39 cellular contexts compared by ENCODE assay signal in genomic region chr10:28698075-28698474, GRCh38. TPM values are rescaled to one million over a fixed set of nuclear protein-coding genes. Genes with fewer than 3 reads are reported as not detected.
"Had no signal": no experiment of that assay in that cellular context is flagged by ENCODE, and none has a peak within 500 bp of the region (broad histone marks: within the 10 kb centered on the region; RNA-seq: fewer than 3 reads in every experiment).

No MANE protein-coding gene starts in this region.

- H3K4me1 Mint-ChIP-seq: activated naive CD4-positive, alpha-beta T cell treated with anti-CD3 and anti-CD28 coated beads, Interleukin-2, amount 10 ng/mL, durations not matched to agents 7 days and 5 days; activated naive CD4-positive, alpha-beta T cell treated with anti-CD3 and anti-CD28 coated beads, Interleukin-2, amount 50 U/mL, for 24 hours; activated naive CD8-positive, alpha-beta T cell treated with anti-CD3 and anti-CD28 coated beads for 36 hours; activated naive CD8-positive, alpha-beta T cell treated with anti-CD3 and anti-CD28 coated beads, Interleukin-2, amount 10 ng/mL, durations not matched to agents 7 days and 5 days; activated T-helper 17 cell treated with anti-CD3 and anti-CD28 coated beads, Interleukin-2, amount 50 U/mL, for 72 hours; brain; central memory CD8-positive, alpha-beta T cell had no signal

- H3K36me3 ChIP-seq: adrenal gland, ascending aorta, brain microvascular endothelial cell, breast epithelium, cardiac muscle cell had no signal

- H3K4me3 ChIP-seq: adrenal gland, ascending aorta, body of pancreas, breast epithelium, cardiac muscle cell had no signal

- H3K27ac Mint-ChIP-seq: activated naive CD4-positive, alpha-beta T cell treated with anti-CD3 and anti-CD28 coated beads for 36 hours; activated naive CD4-positive, alpha-beta T cell treated with anti-CD3 and anti-CD28 coated beads, Interleukin-2, amount 10 ng/mL, durations not matched to agents 7 days and 5 days; activated naive CD4-positive, alpha-beta T cell treated with anti-CD3 and anti-CD28 coated beads, Interleukin-2, amount 50 U/mL, for 24 hours; activated naive CD4-positive, alpha-beta T cell treated with anti-CD3 and anti-CD28 coated beads, Interleukin-2, amount 50 U/mL, for 72 hours; activated naive CD8-positive, alpha-beta T cell; activated naive CD8-positive, alpha-beta T cell treated with anti-CD3 and anti-CD28 coated beads for 36 hours; activated naive CD8-positive, alpha-beta T cell treated with anti-CD3 and anti-CD28 coated beads, Interleukin-2, amount 10 ng/mL, durations not matched to agents 7 days and 5 days; activated naive CD8-positive, alpha-beta T cell treated with anti-CD3 and anti-CD28 coated beads, Interleukin-2, amount 50 U/mL, for 24 hours; activated T-cell treated with anti-CD3 and anti-CD28 coated beads, Interleukin-2, amount 50 U/mL, for 24 hours; activated T-cell treated with anti-CD3 and anti-CD28 coated beads, Interleukin-2, amount 50 U/mL, for 72 hours; activated T-helper 1 cell treated with anti-CD3 and anti-CD28 coated beads, Interleukin-12 subunit alpha, Interleukin-12 subunit beta, Interleukin-2, Interleukin-4 antibody, amounts not matched to agents 30 ng/mL and 10 ng/mL and 1 ng/mL, durations not matched to agents 14 hours and 24 hours and 36 hours; activated T-helper 17 cell treated with anti-CD3 and anti-CD28 coated beads, Interleukin-2, amount 50 U/mL, for 72 hours; activated T-helper 2 cell treated with anti-CD3 and anti-CD28 coated beads, Interferon-gamma antibody, Interleukin-2, Interleukin-4, amounts not matched to agents 10 μg/mL and 5 μg/mL and 100 μg/mL, durations not matched to agents 14 hours and 24 hours and 36 hours had no signal

- H3K9me3 ChIP-seq: adrenal gland, ascending aorta, body of pancreas, breast epithelium had no signal

- FAIRE-seq: astrocyte, bronchial epithelial cell had no signal

- H3K4me1 ChIP-seq: adrenal gland, ascending aorta, body of pancreas, breast epithelium had no signal

- DNase-seq: activated effector memory CD4-positive, alpha-beta T cell treated with anti-CD3 and anti-CD28 coated beads, Interleukin-2, amount 50 U/mL, for 16 hours; activated effector memory CD4-positive, alpha-beta T cell treated with Interleukin-2 at 50 U/mL for 16 hours; activated gamma-delta T cell; activated gamma-delta T cell treated with Interleukin-2 at 50 U/mL for 16 hours; activated naive CD4-positive, alpha-beta T cell; activated naive CD4-positive, alpha-beta T cell treated with anti-CD3 and anti-CD28 coated beads for 36 hours; activated naive CD4-positive, alpha-beta T cell treated with anti-CD3 and anti-CD28 coated beads, Interleukin-2, amount 10 ng/mL, durations not matched to agents 7 days and 5 days; activated naive CD4-positive, alpha-beta T cell treated with anti-CD3 and anti-CD28 coated beads, Interleukin-2, amount 50 U/mL, for 16 hours; activated naive CD4-positive, alpha-beta T cell treated with Interleukin-2 at 50 U/mL for 16 hours; activated naive CD8-positive, alpha-beta T cell treated with anti-CD3 and anti-CD28 coated beads for 36 hours; activated naive CD8-positive, alpha-beta T cell treated with anti-CD3 and anti-CD28 coated beads, Interleukin-2, amount 10 ng/mL, durations not matched to agents 7 days and 5 days; activated naive CD8-positive, alpha-beta T cell treated with anti-CD3 and anti-CD28 coated beads, Interleukin-2, amount 50 U/mL, for 24 hours; activated T-cell treated with anti-CD3 and anti-CD28 coated beads, Interleukin-2, amount 50 U/mL, for 1 hour; activated T-cell treated with anti-CD3 and anti-CD28 coated beads, Interleukin-2, amount 50 U/mL, for 24 hours; activated T-cell treated with anti-CD3 and anti-CD28 coated beads, Interleukin-2, amount 50 U/mL, for 4 hours; activated T-cell treated with anti-CD3 and anti-CD28 coated beads, Interleukin-2, amount 50 U/mL, for 48 hours; activated T-cell treated with anti-CD3 and anti-CD28 coated beads, Interleukin-2, amount 50 U/mL, for 72 hours; amniotic stem cell; anterior cingulate cortex; aorta; body of pancreas; brain microvascular endothelial cell; caudate nucleus; central memory CD4-positive, alpha-beta T cell; cerebellar nuclear complex had no signal

- H3K27me3 ChIP-seq: adrenal gland, ascending aorta, body of pancreas, brain microvascular endothelial cell, breast epithelium, cardiac muscle cell had no signal

- H3K4me3 Mint-ChIP-seq: activated naive CD4-positive, alpha-beta T cell treated with anti-CD3 and anti-CD28 coated beads for 36 hours; activated naive CD4-positive, alpha-beta T cell treated with anti-CD3 and anti-CD28 coated beads, Interleukin-2, amount 10 ng/mL, durations not matched to agents 7 days and 5 days; activated naive CD4-positive, alpha-beta T cell treated with anti-CD3 and anti-CD28 coated beads, Interleukin-2, amount 50 U/mL, for 24 hours; activated naive CD8-positive, alpha-beta T cell; activated naive CD8-positive, alpha-beta T cell treated with anti-CD3 and anti-CD28 coated beads for 36 hours; activated naive CD8-positive, alpha-beta T cell treated with anti-CD3 and anti-CD28 coated beads, Interleukin-2, amount 10 ng/mL, durations not matched to agents 7 days and 5 days; activated naive CD8-positive, alpha-beta T cell treated with anti-CD3 and anti-CD28 coated beads, Interleukin-2, amount 50 U/mL, for 24 hours; activated T-cell treated with anti-CD3 and anti-CD28 coated beads, Interleukin-2, amount 50 U/mL, for 24 hours; activated T-cell treated with anti-CD3 and anti-CD28 coated beads, Interleukin-2, amount 50 U/mL, for 4 hours; activated T-cell treated with anti-CD3 and anti-CD28 coated beads, Interleukin-2, amount 50 U/mL, for 72 hours; activated T-helper 1 cell treated with anti-CD3 and anti-CD28 coated beads, Interleukin-12 subunit alpha, Interleukin-12 subunit beta, Interleukin-2, Interleukin-4 antibody, amounts not matched to agents 30 ng/mL and 10 ng/mL and 1 ng/mL, durations not matched to agents 14 hours and 24 hours and 36 hours; activated T-helper 17 cell treated with anti-CD3 and anti-CD28 coated beads, Interleukin-2, amount 50 U/mL, for 72 hours; brain; central memory CD8-positive, alpha-beta T cell had no signal

- H3K36me3 Mint-ChIP-seq: activated naive CD4-positive, alpha-beta T cell treated with anti-CD3 and anti-CD28 coated beads, Interleukin-2, amount 10 ng/mL, durations not matched to agents 7 days and 5 days; activated naive CD4-positive, alpha-beta T cell treated with anti-CD3 and anti-CD28 coated beads, Interleukin-2, amount 50 U/mL, for 24 hours; activated naive CD4-positive, alpha-beta T cell treated with anti-CD3 and anti-CD28 coated beads, Interleukin-2, amount 50 U/mL, for 72 hours; activated naive CD8-positive, alpha-beta T cell; activated naive CD8-positive, alpha-beta T cell treated with anti-CD3 and anti-CD28 coated beads for 36 hours; activated naive CD8-positive, alpha-beta T cell treated with anti-CD3 and anti-CD28 coated beads, Interleukin-2, amount 10 ng/mL, durations not matched to agents 7 days and 5 days had no signal

- H3K9me3 Mint-ChIP-seq: activated naive CD4-positive, alpha-beta T cell treated with anti-CD3 and anti-CD28 coated beads for 36 hours; activated naive CD4-positive, alpha-beta T cell treated with anti-CD3 and anti-CD28 coated beads, Interleukin-2, amount 10 ng/mL, durations not matched to agents 7 days and 5 days; activated naive CD4-positive, alpha-beta T cell treated with anti-CD3 and anti-CD28 coated beads, Interleukin-2, amount 50 U/mL, for 24 hours; activated naive CD8-positive, alpha-beta T cell treated with anti-CD3 and anti-CD28 coated beads for 36 hours; activated naive CD8-positive, alpha-beta T cell treated with anti-CD3 and anti-CD28 coated beads, Interleukin-2, amount 10 ng/mL, durations not matched to agents 7 days and 5 days; activated naive CD8-positive, alpha-beta T cell treated with anti-CD3 and anti-CD28 coated beads, Interleukin-2, amount 50 U/mL, for 24 hours; activated T-cell treated with anti-CD3 and anti-CD28 coated beads, Interleukin-2, amount 50 U/mL, for 24 hours; activated T-cell treated with anti-CD3 and anti-CD28 coated beads, Interleukin-2, amount 50 U/mL, for 4 hours; activated T-cell treated with anti-CD3 and anti-CD28 coated beads, Interleukin-2, amount 50 U/mL, for 72 hours; activated T-helper 1 cell treated with anti-CD3 and anti-CD28 coated beads, Interleukin-12 subunit alpha, Interleukin-12 subunit beta, Interleukin-2, Interleukin-4 antibody, amounts not matched to agents 30 ng/mL and 10 ng/mL and 1 ng/mL, durations not matched to agents 14 hours and 24 hours and 36 hours; activated T-helper 17 cell treated with anti-CD3 and anti-CD28 coated beads, Interleukin-2, amount 50 U/mL, for 72 hours; activated T-helper 2 cell treated with anti-CD3 and anti-CD28 coated beads, Interferon-gamma antibody, Interleukin-2, Interleukin-4, amounts not matched to agents 10 μg/mL and 5 μg/mL and 100 μg/mL, durations not matched to agents 14 hours and 24 hours and 36 hours; central memory CD8-positive, alpha-beta T cell had no signal

- ATAC-seq: activated naive CD4-positive, alpha-beta T cell treated with anti-CD3 and anti-CD28 coated beads, Interleukin-2, amount 50 U/mL, for 72 hours; activated naive CD8-positive, alpha-beta T cell treated with anti-CD3 and anti-CD28 coated beads, Interleukin-2, amount 50 U/mL, for 24 hours; activated T-cell treated with anti-CD3 and anti-CD28 coated beads, Interleukin-2, amount 50 U/mL, for 4 hours; activated T-cell treated with anti-CD3 and anti-CD28 coated beads, Interleukin-2, amount 50 U/mL, for 72 hours; activated T-helper 17 cell treated with anti-CD3 and anti-CD28 coated beads, Interleukin-2, amount 50 U/mL, for 72 hours; body of pancreas had no signal

- H3K27ac ChIP-seq: adrenal gland, ascending aorta, body of pancreas, brain microvascular endothelial cell, breast epithelium, cardiac muscle cell had no signal

RNA-seq across cellular contexts. Expression of gene BAMBI, which starts 20.8 kb away (rescaled TPM):
- total RNA-seq: activated T-helper 17 cell treated with anti-CD3 and anti-CD28 coated beads, Interleukin-2, amount 50 U/mL, for 72 hours had no signal
